ENCODE assay signal across 19 cellular contexts in the genomic region with DNA sequence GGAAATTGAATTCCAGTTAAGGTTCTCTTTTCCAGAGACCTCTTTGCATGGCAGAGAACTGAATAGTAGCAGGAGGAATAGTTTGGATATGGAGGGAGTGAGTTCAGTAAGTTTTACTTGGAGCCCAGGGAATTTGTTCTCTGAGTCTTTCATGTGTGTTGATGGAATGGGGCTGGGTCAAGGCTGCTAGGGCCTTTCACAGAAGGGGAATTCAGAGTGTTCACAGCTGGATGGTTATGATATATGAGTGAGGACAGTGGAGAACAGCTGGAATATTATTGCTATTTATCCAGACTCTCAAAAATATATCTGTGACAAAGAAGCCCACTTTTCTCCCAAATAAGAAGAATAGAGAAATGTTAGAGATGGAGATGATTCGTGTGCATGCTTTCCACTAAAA.
DNase-seq lines count a peak whose midpoint lies in the region; TF ChIP-seq lines count a peak whose summit lies in the region.
"Had no signal": no experiment of that assay in that cellular context is flagged by ENCODE, and none has a peak within 500 bp of the region (broad histone marks: within the 10 kb centered on the region; RNA-seq: fewer than 3 reads in every experiment).

No MANE protein-coding gene starts in this region.

- 80% methylated on average over 1 of the region's 1 CpG for WGBS in esophagus squamous epithelium, 2 donors
- 86% methylated on average over 1 of the region's 1 CpG for WGBS in endodermal cell (ENCODE audit: insufficient coverage in 1 of 2, insufficient read length in 1 of 2), 2 experiments

- H3K4me3 ChIP-seq in Loucy (ENCODE audit: low read length, poor library complexity, severe bottlenecking) (no peak overlapping the region), esophagus squamous epithelium (no peak overlapping the region), endodermal cell (ENCODE audit: low read length) (no peak overlapping the region)
- H3K4me3 ChIP-seq: BLaER1, GM23338 had no signal

- H3K4me1 Mint-ChIP-seq in nephron progenitor cell: peaks cover 29% of the 10 kb centered on the region
- peaks cover 6% of the 10 kb centered on the region for H3K4me1 Mint-ChIP-seq in endodermal cell
- H3K4me1 Mint-ChIP-seq: B cell; CD4-positive, CD25-positive, alpha-beta regulatory T cell; H9 had no signal

- H3K27ac Mint-ChIP-seq in nephron progenitor cell: peak overlapping the region; percentile 66
- no peak overlapping the region for H3K27ac Mint-ChIP-seq in endodermal cell
- H3K27ac Mint-ChIP-seq: B cell; CD4-positive, CD25-positive, alpha-beta regulatory T cell; CD8-positive, alpha-beta T cell; GM23338; H9 had no signal

- no peaks in the 10 kb centered on the region for H3K9me3 ChIP-seq in Loucy (ENCODE audit: insufficient read depth, low read depth, low read length)
- H3K9me3 ChIP-seq in esophagus squamous epithelium: no peaks in the 10 kb centered on the region
- no peaks in the 10 kb centered on the region for H3K9me3 ChIP-seq in endodermal cell (ENCODE audit: control insufficient read depth, low read length)
- H3K9me3 ChIP-seq: BLaER1, Caco-2 had no signal

- intact Hi-C loops in esophagus squamous epithelium (cut with DNase I): no loop called here

- TF ChIP-seq POLR2A in esophagus squamous epithelium (IDR thresholded peaks at IDR 0.05): no peak

- no peaks in the 10 kb centered on the region for H3F3A ChIP-seq in Loucy (ENCODE audit: low read depth)

- H4K20me1 ChIP-seq in Loucy (ENCODE audit: insufficient read depth, low read length, poor library complexity, severe bottlenecking): no peaks in the 10 kb centered on the region
- H4K20me1 ChIP-seq: BLaER1 had no signal

- peak overlapping the region; percentile 62; the same call in 1 of the 2 replicates for H2AFZ ChIP-seq in Loucy (ENCODE audit: low read length)
- H2AFZ ChIP-seq: GM23338 had no signal

- no peaks in the 10 kb centered on the region for H3K27me3 ChIP-seq in Loucy (ENCODE audit: insufficient read depth, low read length, poor library complexity, severe bottlenecking)
- no peaks in the 10 kb centered on the region for H3K27me3 ChIP-seq in esophagus squamous epithelium
- no peaks in the 10 kb centered on the region for H3K27me3 ChIP-seq in endodermal cell (ENCODE audit: control insufficient read depth, insufficient read depth, low read length, poor library complexity, severe bottlenecking)
- H3K27me3 ChIP-seq: BLaER1 had no signal

- H3K4me2 ChIP-seq in Loucy (ENCODE audit: low read depth, low read length, poor library complexity, severe bottlenecking): no peak overlapping the region
- H3K4me2 ChIP-seq: BLaER1, GM23338 had no signal

- peak; percentile 25 for DNase-seq in kidney tubule cell (ENCODE audit: low spot score)
- DNase-seq in nephron progenitor cell: no peak
- no peak for DNase-seq in GF-D8 (lab: John Stamatoyannopoulos, UW)
- no peak for DNase-seq in esophagus squamous epithelium (lab: John Stamatoyannopoulos, UW)
- DNase-seq in endodermal cell: no peak
- DNase-seq: Caco-2; CD4-positive, CD25-positive, alpha-beta regulatory T cell; CD8-positive, alpha-beta T cell; DMS153; DMS79; EL; GDM1; H9 had no signal

- H3K27me3 Mint-ChIP-seq in nephron progenitor cell (ENCODE audit: low read depth, poor library complexity) (peaks cover under 1% of the 10 kb centered on the region), endodermal cell (ENCODE audit: insufficient read depth) (no peaks in the 10 kb centered on the region)
- H3K27me3 Mint-ChIP-seq: B cell; CD4-positive, CD25-positive, alpha-beta regulatory T cell had no signal

- H3K27ac ChIP-seq in esophagus squamous epithelium (no peak overlapping the region), endodermal cell (ENCODE audit: low read depth, low read length) (no peak overlapping the region)
- H3K27ac ChIP-seq: 22Rv1, BLaER1, C4-2B had no signal

- H3K79me2 ChIP-seq in Loucy (ENCODE audit: insufficient read depth, low read length): no peaks in the 10 kb centered on the region

- no peaks in the 10 kb centered on the region for H3K9me2 ChIP-seq in Loucy (replicated peaks; ENCODE audit: low read depth, low read length)

- TF ChIP-seq CTCF in Loucy (conservative IDR thresholded peaks at IDR 0.05; ENCODE audit: low read length) (no peak), nephron progenitor cell (IDR thresholded peaks at IDR 0.05) (no peak), esophagus squamous epithelium (IDR thresholded peaks at IDR 0.05) (no peak), endodermal cell (conservative IDR thresholded peaks at IDR 0.05) (no peak)

- H3K9me3 Mint-ChIP-seq in nephron progenitor cell: no peaks in the 10 kb centered on the region
- H3K9me3 Mint-ChIP-seq in endodermal cell: no peaks in the 10 kb centered on the region
- H3K9me3 Mint-ChIP-seq: CD8-positive, alpha-beta T cell; GM23338; H9 had no signal

- H3K36me3 Mint-ChIP-seq in nephron progenitor cell (ENCODE audit: low read depth): no peaks in the 10 kb centered on the region
- H3K36me3 Mint-ChIP-seq in endodermal cell (ENCODE audit: low read depth): no peaks in the 10 kb centered on the region
- H3K36me3 Mint-ChIP-seq: CD4-positive, CD25-positive, alpha-beta regulatory T cell; CD8-positive, alpha-beta T cell had no signal

- peaks cover 19% of the 10 kb centered on the region for H3K4me1 ChIP-seq in Loucy (ENCODE audit: insufficient read depth, low read length, poor library complexity, severe bottlenecking)
- H3K4me1 ChIP-seq in esophagus squamous epithelium: no peaks in the 10 kb centered on the region
- peaks cover 3% of the 10 kb centered on the region for H3K4me1 ChIP-seq in endodermal cell (ENCODE audit: control insufficient read depth, insufficient read depth, low read length)
- H3K4me1 ChIP-seq: BLaER1, Caco-2 had no signal

- H3K9ac ChIP-seq in Loucy (ENCODE audit: low read depth, low read length, poor library complexity, severe bottlenecking) (no peak overlapping the region), endodermal cell (ENCODE audit: extremely low read depth, low read length, poor library complexity, severe bottlenecking) (no peak overlapping the region)
- H3K9ac ChIP-seq: BLaER1 had no signal

- H3K36me3 ChIP-seq in Loucy (ENCODE audit: insufficient read depth, low read length) (no peaks in the 10 kb centered on the region), esophagus squamous epithelium (no peaks in the 10 kb centered on the region), endodermal cell (ENCODE audit: control insufficient read depth, insufficient read depth, low read length) (no peaks in the 10 kb centered on the region)
- H3K36me3 ChIP-seq: BLaER1 had no signal

- H3K4me3 Mint-ChIP-seq in nephron progenitor cell (no peak overlapping the region), endodermal cell (no peak overlapping the region)
- H3K4me3 Mint-ChIP-seq: B cell; CD4-positive, CD25-positive, alpha-beta regulatory T cell; CD8-positive, alpha-beta T cell; GM23338; H9 had no signal
